Comparison of ENCODE assay signal across 10 cellular contexts in the genomic region with DNA sequence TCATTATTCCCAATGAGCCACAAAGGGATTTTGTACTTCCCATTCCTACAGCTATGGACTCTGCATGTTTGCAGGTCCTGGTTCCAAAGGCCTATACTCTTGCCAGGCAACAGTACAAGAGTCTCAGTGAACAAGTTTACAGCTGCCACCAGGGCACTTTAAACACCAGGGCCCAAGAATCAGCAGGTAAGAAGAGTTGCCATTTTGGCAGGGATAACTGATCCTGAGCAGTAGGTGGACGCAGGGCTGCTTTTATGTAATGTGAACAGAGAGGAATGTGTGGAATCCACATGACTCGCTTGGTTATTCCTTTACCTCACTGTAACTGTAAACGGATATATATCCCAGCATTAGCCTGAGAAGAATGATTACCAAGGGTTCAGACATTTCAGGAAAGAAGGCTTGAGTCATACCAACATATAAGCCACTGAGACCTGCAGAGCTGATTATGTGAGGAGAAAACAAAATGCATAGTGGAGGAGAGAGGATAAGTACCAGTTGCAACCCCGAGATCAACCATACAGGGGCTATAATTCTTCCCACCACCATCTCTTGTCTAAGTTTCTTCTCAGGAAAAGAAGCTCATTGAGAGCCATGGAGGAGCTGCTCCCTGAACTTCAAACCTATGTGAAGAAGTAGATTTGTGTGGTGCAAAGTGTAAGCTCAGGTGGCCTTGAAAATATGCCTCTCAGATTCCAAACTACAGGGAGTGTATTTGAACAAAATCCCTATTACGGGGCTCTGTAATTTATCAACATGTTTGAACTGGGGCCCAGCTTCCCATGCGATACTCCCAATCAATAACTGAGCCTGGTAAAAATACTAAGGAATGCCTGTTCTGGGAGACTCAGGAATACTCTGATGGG. TPM values are rescaled to one million over a fixed set of nuclear protein-coding genes. Genes with fewer than 3 reads are reported as not detected.
A peak's percentile ranks its signal among the peaks of the same experiment; 100 is the strongest.
DNase-seq lines count a peak whose midpoint lies in the region; ATAC-seq, FAIRE-seq and TF ChIP-seq lines count a peak whose summit lies in the region.
"Had no signal": no experiment of that assay in that cellular context is flagged by ENCODE, and none has a peak within 500 bp of the region (broad histone marks: within the 10 kb centered on the region; RNA-seq: fewer than 3 reads in every experiment).

No MANE protein-coding gene starts in this region.

- BruUV-seq in mammary epithelial cell (replicated peaks; lab: Mats Ljungman, UMichigan): no TSS peak

- H3K36me3 ChIP-seq in mammary epithelial cell (ENCODE audit: insufficient read depth, low read length): no peaks in the 10 kb centered on the region
- H3K36me3 ChIP-seq in left lung: no peaks in the 10 kb centered on the region

- H3K9ac ChIP-seq in mammary epithelial cell (ENCODE audit: insufficient read depth, low read length): no peak overlapping the region

- H3K4me2 ChIP-seq in mammary epithelial cell (ENCODE audit: insufficient read depth, low read depth, low read length): peak overlapping the region; percentile 8

- H2AFZ ChIP-seq in mammary epithelial cell (ENCODE audit: low read depth, low read length): no peak overlapping the region

- intact Hi-C loops in mammary epithelial cell (cut with micrococcal nuclease) (no loop called here), left lung (cut with DNase I) (no loop called here)

- no peak overlapping the region for H3K4me3 ChIP-seq in AG10803 (ENCODE audit: low read length)
- H3K4me3 ChIP-seq in mammary epithelial cell (replicated peaks in 1 of 3; ENCODE audit: insufficient read depth in 1 of 3, low read depth in 2 of 3, low read length in 3 of 3): no peak overlapping the region
- no peak overlapping the region for H3K4me3 ChIP-seq in left lung

- TF ChIP-seq CTCF in AG10803 (conservative IDR thresholded peaks at IDR 0.05; ENCODE audit: low read length) (no peak; the same call in 1 of the 2 replicates), mammary epithelial cell (conservative IDR thresholded peaks at IDR 0.05 in 1 of 2, IDR thresholded peaks at IDR 0.05 in 1 of 2; ENCODE audit: extremely low read depth in 1 of 2, insufficient read depth in 1 of 2, low read depth in 1 of 2, low read length in 2 of 2) (no peak), left lung (IDR thresholded peaks at IDR 0.05) (no peak)

- H3K27ac ChIP-seq in mammary epithelial cell (ENCODE audit: insufficient read depth, low read depth, low read length) (no peak overlapping the region), left lung (no peak overlapping the region)

- H3K27me3 ChIP-seq in mammary epithelial cell (ENCODE audit: insufficient read depth, low read length): no peaks in the 10 kb centered on the region
- H3K27me3 ChIP-seq in left lung: no peaks in the 10 kb centered on the region

- no peaks in the 10 kb centered on the region for H4K20me1 ChIP-seq in mammary epithelial cell (ENCODE audit: insufficient read depth, low read length)

- H3K79me2 ChIP-seq in mammary epithelial cell (ENCODE audit: insufficient read depth, low read length): peaks cover 95% of the 10 kb centered on the region

- 58% methylated on average over 6 of the region's 6 CpGs for WGBS in mammary epithelial cell (ENCODE audit: low coverage, missing lambda C conversion rate)

- ATAC-seq in left lung: peak; percentile 40
- no peak for ATAC-seq in HG03520 (IDR thresholded peaks at IDR 0.05; ENCODE audit: unreplicated experiment)
- ATAC-seq in GM19397 (IDR thresholded peaks at IDR 0.05; ENCODE audit: unreplicated experiment): no peak
- no peak for ATAC-seq in GM19455 (IDR thresholded peaks at IDR 0.05; ENCODE audit: unreplicated experiment)
- ATAC-seq: activated T-helper 17 cell treated with anti-CD3 and anti-CD28 coated beads, Interleukin-2, amount 50 U/mL, for 72 hours had no signal

- peak; percentile 75 for DNase-seq in AG10803 (ENCODE audit: low read depth)
- peak; percentile 75 for DNase-seq in HTR-8/SVneo (ENCODE audit: insufficient read length, low spot score)
- peak; percentile 70 for DNase-seq in mammary epithelial cell
- DNase-seq in left lung: no peak
- DNase-seq in NCI-H748 treated with DMSO at 0.1 percent for 48 hours (lab: John Stamatoyannopoulos, UW): no peak
- DNase-seq: effector memory CD4-positive, alpha-beta T cell had no signal

- CTCF ChIA-PET in mammary epithelial cell (lab: Charles Lee; ENCODE audit: low non-redundant PET): no interaction called here

- H3K4me1 ChIP-seq in mammary epithelial cell (ENCODE audit: insufficient read depth, low read length) (peaks cover 17% of the 10 kb centered on the region), left lung (peaks cover 0 to 5% of the 10 kb centered on the region in 2 donors)

- FAIRE-seq in HTR-8/SVneo (lab: Jason Lieb, UNC): peak; percentile 31

- in situ Hi-C loops in mammary epithelial cell (cut with MboI; ENCODE audit: low sequenced_read_pairs in 2 of 2): no loop called here

- H3K9me3 ChIP-seq in mammary epithelial cell (replicated peaks; ENCODE audit: insufficient read depth, low read length) (no peaks in the 10 kb centered on the region), left lung (peaks cover 0 to 4% of the 10 kb centered on the region in 2 donors)

- dilution Hi-C loops in mammary epithelial cell (cut with HindIII; ENCODE audit: low sequenced_read_pairs): no loop called here

RNA-seq across cellular contexts. Expression of a gene that starts 24.6 kb away (rescaled TPM):
- 10 to 100 TPM; 14.4 to 14.8 TPM for total RNA-seq in mammary epithelial cell
- polyA plus RNA-seq in mammary epithelial cell: 5.6 TPM
- polyA minus RNA-seq in mammary epithelial cell: 45.4 TPM
- total RNA-seq in left lung: 10 to 100 TPM; 19.2 to 23.7 TPM

Comparison
In these comparisons a context has a peak if more than half of its experiments do, and no peak if none do; other contexts are left out.
1. DNase-seq: peak in AG10803 (single experiment), HTR-8/SVneo (single experiment) and mammary epithelial cell (single experiment); none in left lung (0 of 2) and NCI-H748 treated with DMSO at 0.1 percent for 48 hours (single experiment).